Comparison of ENCODE assay signal across 1 cellular context in genomic region chr10:113221756-113222168, GRCh38.
TF ChIP-seq lines count a peak whose summit lies in the region.

No MANE protein-coding gene starts in this region.

TF ChIP-seq in H1, 55 proteins besides CTCF, POLR2A, EP300 and RAD21 (continued from another document):
- TF ChIP-seq, protein P1, sequence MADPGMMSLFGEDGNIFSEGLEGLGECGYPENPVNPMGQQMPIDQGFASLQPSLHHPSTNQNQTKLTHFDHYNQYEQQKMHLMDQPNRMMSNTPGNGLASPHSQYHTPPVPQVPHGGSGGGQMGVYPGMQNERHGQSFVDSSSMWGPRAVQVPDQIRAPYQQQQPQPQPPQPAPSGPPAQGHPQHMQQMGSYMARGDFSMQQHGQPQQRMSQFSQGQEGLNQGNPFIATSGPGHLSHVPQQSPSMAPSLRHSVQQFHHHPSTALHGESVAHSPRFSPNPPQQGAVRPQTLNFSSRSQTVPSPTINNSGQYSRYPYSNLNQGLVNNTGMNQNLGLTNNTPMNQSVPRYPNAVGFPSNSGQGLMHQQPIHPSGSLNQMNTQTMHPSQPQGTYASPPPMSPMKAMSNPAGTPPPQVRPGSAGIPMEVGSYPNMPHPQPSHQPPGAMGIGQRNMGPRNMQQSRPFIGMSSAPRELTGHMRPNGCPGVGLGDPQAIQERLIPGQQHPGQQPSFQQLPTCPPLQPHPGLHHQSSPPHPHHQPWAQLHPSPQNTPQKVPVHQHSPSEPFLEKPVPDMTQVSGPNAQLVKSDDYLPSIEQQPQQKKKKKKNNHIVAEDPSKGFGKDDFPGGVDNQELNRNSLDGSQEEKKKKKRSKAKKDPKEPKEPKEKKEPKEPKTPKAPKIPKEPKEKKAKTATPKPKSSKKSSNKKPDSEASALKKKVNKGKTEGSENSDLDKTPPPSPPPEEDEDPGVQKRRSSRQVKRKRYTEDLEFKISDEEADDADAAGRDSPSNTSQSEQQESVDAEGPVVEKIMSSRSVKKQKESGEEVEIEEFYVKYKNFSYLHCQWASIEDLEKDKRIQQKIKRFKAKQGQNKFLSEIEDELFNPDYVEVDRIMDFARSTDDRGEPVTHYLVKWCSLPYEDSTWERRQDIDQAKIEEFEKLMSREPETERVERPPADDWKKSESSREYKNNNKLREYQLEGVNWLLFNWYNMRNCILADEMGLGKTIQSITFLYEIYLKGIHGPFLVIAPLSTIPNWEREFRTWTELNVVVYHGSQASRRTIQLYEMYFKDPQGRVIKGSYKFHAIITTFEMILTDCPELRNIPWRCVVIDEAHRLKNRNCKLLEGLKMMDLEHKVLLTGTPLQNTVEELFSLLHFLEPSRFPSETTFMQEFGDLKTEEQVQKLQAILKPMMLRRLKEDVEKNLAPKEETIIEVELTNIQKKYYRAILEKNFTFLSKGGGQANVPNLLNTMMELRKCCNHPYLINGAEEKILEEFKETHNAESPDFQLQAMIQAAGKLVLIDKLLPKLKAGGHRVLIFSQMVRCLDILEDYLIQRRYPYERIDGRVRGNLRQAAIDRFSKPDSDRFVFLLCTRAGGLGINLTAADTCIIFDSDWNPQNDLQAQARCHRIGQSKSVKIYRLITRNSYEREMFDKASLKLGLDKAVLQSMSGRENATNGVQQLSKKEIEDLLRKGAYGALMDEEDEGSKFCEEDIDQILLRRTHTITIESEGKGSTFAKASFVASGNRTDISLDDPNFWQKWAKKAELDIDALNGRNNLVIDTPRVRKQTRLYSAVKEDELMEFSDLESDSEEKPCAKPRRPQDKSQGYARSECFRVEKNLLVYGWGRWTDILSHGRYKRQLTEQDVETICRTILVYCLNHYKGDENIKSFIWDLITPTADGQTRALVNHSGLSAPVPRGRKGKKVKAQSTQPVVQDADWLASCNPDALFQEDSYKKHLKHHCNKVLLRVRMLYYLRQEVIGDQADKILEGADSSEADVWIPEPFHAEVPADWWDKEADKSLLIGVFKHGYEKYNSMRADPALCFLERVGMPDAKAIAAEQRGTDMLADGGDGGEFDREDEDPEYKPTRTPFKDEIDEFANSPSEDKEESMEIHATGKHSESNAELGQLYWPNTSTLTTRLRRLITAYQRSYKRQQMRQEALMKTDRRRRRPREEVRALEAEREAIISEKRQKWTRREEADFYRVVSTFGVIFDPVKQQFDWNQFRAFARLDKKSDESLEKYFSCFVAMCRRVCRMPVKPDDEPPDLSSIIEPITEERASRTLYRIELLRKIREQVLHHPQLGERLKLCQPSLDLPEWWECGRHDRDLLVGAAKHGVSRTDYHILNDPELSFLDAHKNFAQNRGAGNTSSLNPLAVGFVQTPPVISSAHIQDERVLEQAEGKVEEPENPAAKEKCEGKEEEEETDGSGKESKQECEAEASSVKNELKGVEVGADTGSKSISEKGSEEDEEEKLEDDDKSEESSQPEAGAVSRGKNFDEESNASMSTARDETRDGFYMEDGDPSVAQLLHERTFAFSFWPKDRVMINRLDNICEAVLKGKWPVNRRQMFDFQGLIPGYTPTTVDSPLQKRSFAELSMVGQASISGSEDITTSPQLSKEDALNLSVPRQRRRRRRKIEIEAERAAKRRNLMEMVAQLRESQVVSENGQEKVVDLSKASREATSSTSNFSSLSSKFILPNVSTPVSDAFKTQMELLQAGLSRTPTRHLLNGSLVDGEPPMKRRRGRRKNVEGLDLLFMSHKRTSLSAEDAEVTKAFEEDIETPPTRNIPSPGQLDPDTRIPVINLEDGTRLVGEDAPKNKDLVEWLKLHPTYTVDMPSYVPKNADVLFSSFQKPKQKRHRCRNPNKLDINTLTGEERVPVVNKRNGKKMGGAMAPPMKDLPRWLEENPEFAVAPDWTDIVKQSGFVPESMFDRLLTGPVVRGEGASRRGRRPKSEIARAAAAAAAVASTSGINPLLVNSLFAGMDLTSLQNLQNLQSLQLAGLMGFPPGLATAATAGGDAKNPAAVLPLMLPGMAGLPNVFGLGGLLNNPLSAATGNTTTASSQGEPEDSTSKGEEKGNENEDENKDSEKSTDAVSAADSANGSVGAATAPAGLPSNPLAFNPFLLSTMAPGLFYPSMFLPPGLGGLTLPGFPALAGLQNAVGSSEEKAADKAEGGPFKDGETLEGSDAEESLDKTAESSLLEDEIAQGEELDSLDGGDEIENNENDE (IDR thresholded peaks at IDR 0.05; ENCODE audit: insufficient replicate concordance, low read length): no peak
- TF ChIP-seq, protein P2, sequence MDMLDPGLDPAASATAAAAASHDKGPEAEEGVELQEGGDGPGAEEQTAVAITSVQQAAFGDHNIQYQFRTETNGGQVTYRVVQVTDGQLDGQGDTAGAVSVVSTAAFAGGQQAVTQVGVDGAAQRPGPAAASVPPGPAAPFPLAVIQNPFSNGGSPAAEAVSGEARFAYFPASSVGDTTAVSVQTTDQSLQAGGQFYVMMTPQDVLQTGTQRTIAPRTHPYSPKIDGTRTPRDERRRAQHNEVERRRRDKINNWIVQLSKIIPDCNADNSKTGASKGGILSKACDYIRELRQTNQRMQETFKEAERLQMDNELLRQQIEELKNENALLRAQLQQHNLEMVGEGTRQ (IDR thresholded peaks at IDR 0.05; ENCODE audit: low read length): no peak
- TF ChIP-seq CREB1 (IDR thresholded peaks at IDR 0.05): no peak
- TF ChIP-seq GTF2F1 (IDR thresholded peaks at IDR 0.05; ENCODE audit: borderline replicate concordance, low read depth, low read length): no peak
- no peak for TF ChIP-seq SUZ12 (IDR thresholded peaks at IDR 0.05; ENCODE audit: low read length)
- TF ChIP-seq GABPA (IDR thresholded peaks at IDR 0.05; ENCODE audit: borderline replicate concordance, insufficient read depth, low read length): no peak
- TF ChIP-seq POLR2AphosphoS5 (IDR thresholded peaks at IDR 0.05; ENCODE audit: low read depth, low read length): no peak
- no peak for TF ChIP-seq ASH2L (IDR thresholded peaks at IDR 0.05; ENCODE audit: low read length)
